In the genomic region with DNA sequence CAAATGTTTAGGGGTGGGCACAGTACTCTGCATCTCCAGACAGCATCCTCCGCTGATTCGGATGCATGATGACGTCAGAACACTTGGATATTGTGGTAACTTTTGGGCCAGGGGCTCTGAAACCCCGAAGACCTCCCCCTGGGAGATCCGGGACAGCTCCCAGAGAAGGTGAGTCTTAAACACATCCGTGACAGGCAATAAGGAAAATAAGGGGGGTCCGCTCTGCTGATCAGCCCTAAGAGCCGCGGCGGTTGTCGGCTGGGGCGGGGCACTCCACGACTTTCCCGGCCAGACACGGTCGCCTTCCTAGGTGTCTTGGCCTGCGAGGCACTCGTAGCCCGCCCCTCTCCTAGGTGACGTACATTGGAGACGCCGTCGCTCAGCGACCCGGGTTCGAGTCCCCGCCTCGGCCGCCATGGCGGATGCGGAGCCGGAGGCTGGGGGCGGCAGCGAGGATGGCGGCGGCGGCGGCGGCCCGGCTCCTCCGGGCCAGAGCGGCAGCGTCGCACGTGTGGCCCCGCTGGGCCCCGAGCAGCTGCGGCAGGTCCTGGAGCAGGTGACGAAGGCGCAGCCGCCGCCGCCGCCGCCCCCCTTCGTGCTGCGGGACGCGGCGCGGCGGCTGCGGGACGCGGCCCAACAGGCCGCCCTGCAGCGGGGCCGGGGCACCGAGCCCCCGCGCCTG, we compare ENCODE assay signal across 8 cellular contexts. TPM values are rescaled to one million over a fixed set of nuclear protein-coding genes. Genes with fewer than 3 reads are reported as not detected.
DNase-seq lines count a peak whose midpoint lies in the region; ATAC-seq and TF ChIP-seq lines count a peak whose summit lies in the region.

ZNF839 (plus strand) TSS at position 396 of the 682 bp plus-strand sequence; CDS start at position 416, 20 bp downstream.

- peak; percentile 44 for ATAC-seq in GM21619 (IDR thresholded peaks at IDR 0.05; ENCODE audit: unreplicated experiment)

- no peaks in the 10 kb centered on the region for H3K9me3 ChIP-seq in KOPT-K1 (ENCODE audit: insufficient read depth, low read length, poor library complexity, severe bottlenecking)

- H3K36me3 ChIP-seq in KOPT-K1 (ENCODE audit: insufficient read depth, low read length) = 0 out of 2 replicates have a peak, but pooled peaks cover 8% of the 10 kb centered on the region

- DNase-seq in DMS 273 treated with DMSO at 0.1 percent for 48 hours (lab: John Stamatoyannopoulos, UW) (peak; percentile 61), activated T-cell treated with anti-CD3 and anti-CD28 coated beads for 48 hours (ENCODE audit: low read depth) (peak; percentile 95), epithelial cell of prostate (ENCODE audit: low read depth, low spot score) (no peak), mucosa of gallbladder (ENCODE audit: low spot score) (peak; percentile 93)
- DNase-seq in stimulated activated CD8-positive, alpha-beta memory T cell treated with anti-CD3 and anti-CD28 coated beads, Interleukin-4, amount 100 ng/mL, for 24 hours (ENCODE audit: low read depth) = peak; percentile 92

- H3K27ac ChIP-seq in KOPT-K1 (ENCODE audit: low read depth, low read length, poor library complexity, severe bottlenecking) (peak within 1 kb of the TSS; percentile 71), epithelial cell of prostate (peak within 1 kb of the TSS; percentile 59)

TF ChIP-seq in PFSK-1, 5 proteins besides CTCF, POLR2A, EP300 and RAD21:
- TF ChIP-seq TAF1 (IDR thresholded peaks at IDR 0.05; ENCODE audit: borderline replicate concordance, insufficient read depth, low read length) (peak; percentile 46; the same call in 1 of the 2 replicates), FOXP2 (optimal IDR thresholded peaks at IDR 0.05; ENCODE audit: borderline replicate concordance, extremely low read depth, extremely low read length, insufficient read depth) (no peak), SIN3A (IDR thresholded peaks at IDR 0.05; ENCODE audit: borderline replicate concordance, insufficient read depth, low read length) (0 out of 2 replicates have a peak, but pooled peaks have one; percentile 20), POLR2AphosphoS5 (IDR thresholded peaks at IDR 0.05; ENCODE audit: low read depth, low read length) (peak; percentile 34; the same call in 1 of the 2 replicates)
- TF ChIP-seq, protein P1, sequence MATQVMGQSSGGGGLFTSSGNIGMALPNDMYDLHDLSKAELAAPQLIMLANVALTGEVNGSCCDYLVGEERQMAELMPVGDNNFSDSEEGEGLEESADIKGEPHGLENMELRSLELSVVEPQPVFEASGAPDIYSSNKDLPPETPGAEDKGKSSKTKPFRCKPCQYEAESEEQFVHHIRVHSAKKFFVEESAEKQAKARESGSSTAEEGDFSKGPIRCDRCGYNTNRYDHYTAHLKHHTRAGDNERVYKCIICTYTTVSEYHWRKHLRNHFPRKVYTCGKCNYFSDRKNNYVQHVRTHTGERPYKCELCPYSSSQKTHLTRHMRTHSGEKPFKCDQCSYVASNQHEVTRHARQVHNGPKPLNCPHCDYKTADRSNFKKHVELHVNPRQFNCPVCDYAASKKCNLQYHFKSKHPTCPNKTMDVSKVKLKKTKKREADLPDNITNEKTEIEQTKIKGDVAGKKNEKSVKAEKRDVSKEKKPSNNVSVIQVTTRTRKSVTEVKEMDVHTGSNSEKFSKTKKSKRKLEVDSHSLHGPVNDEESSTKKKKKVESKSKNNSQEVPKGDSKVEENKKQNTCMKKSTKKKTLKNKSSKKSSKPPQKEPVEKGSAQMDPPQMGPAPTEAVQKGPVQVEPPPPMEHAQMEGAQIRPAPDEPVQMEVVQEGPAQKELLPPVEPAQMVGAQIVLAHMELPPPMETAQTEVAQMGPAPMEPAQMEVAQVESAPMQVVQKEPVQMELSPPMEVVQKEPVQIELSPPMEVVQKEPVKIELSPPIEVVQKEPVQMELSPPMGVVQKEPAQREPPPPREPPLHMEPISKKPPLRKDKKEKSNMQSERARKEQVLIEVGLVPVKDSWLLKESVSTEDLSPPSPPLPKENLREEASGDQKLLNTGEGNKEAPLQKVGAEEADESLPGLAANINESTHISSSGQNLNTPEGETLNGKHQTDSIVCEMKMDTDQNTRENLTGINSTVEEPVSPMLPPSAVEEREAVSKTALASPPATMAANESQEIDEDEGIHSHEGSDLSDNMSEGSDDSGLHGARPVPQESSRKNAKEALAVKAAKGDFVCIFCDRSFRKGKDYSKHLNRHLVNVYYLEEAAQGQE (IDR thresholded peaks at IDR 0.05; ENCODE audit: insufficient read depth in 1 of 2, low read depth in 2 of 2, low read length in 2 of 2) = no peak

RNA-seq across cellular contexts. Expression of gene ZNF839, which starts in this region (rescaled TPM):
- polyA plus RNA-seq in PFSK-1 (2012; ENCODE audit: insufficient read length, low read depth) = 8.1 TPM
- 11.1 TPM for total RNA-seq in mucosa of gallbladder
